ENCODE assay signal across 25 cellular contexts in the genomic region with DNA sequence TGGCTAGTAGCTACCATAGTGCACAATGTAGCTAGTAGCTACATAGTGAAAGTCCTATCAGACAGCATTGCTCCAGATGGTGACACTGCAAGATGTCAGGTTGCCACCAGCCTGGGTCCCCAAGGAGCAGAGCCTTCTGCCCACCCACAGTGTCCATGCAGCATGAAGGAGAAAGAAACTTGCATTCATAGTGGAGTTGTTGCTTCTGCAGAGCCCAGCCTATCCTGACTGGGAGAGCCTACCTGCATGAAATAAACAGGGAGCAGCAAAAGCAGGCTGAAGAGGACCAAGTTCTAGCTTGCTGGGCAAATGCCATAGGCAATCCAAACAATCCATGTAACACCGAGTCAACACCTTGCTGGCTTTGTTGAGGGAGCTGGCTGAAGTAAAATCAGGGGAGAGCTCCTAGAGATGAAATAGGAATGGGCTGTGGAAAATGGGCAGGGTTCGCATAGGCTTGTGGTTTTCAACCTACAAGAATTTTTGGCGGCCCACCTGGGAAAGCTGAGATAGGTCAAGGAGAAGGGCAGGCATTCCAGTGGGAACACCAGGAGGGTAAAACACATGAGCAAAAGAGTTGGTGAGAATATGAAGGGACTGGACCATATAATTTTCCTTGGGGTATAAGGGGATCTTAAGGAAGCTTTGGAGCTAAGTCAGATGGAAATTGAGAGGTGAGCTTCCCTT.
DNase-seq lines count a peak whose midpoint lies in the region; FAIRE-seq and TF ChIP-seq lines count a peak whose summit lies in the region.
"Had no signal": no experiment of that assay in that cellular context is flagged by ENCODE, and none has a peak within 500 bp of the region (broad histone marks: within the 10 kb centered on the region; RNA-seq: fewer than 3 reads in every experiment).

No MANE protein-coding gene starts in this region.

- H3K27ac ChIP-seq in breast epithelium (peak overlapping the region; percentile 72 to 78), PC-9 (peak overlapping the region; percentile 86; the same call in 1 of the 2 replicates), esophagus muscularis mucosa (replicated peaks in 1 of 4) (no peak overlapping the region)
- H3K27ac ChIP-seq: SJSA1 had no signal

- in situ Hi-C loops in HAP-1 (cut with MboI; ENCODE audit: low sequenced_read_pairs) = no loop called here

- TF ChIP-seq POLR2A in breast epithelium (IDR thresholded peaks at IDR 0.05) = no peak
- TF ChIP-seq POLR2A in esophagus muscularis mucosa (IDR thresholded peaks at IDR 0.05; ENCODE audit: low read depth) = no peak

- H3K9me3 Mint-ChIP-seq in MCF 10A (ENCODE audit: unreplicated experiment) = no peaks in the 10 kb centered on the region

- peaks cover 37% of the 10 kb centered on the region for H3K4me1 Mint-ChIP-seq in MCF 10A (ENCODE audit: insufficient read depth, unreplicated experiment)

- peak overlapping the region; percentile 80 for H3K4me2 ChIP-seq in PC-9

- no peaks in the 10 kb centered on the region for H3K36me3 ChIP-seq in breast epithelium
- H3K36me3 ChIP-seq in PC-9 (ENCODE audit: low read depth) = no peaks in the 10 kb centered on the region
- H3K36me3 ChIP-seq in esophagus muscularis mucosa = no peaks in the 10 kb centered on the region
- H3K36me3 ChIP-seq in HAP-1 (replicated peaks) = no peaks in the 10 kb centered on the region
- H3K36me3 ChIP-seq: BLaER1 treated with 17β-estradiol and CSF1 and Interleukin-3, amounts not matched to agents 10 nM and 100 nM; SJSA1 had no signal

- H3K4me1 ChIP-seq in breast epithelium (peaks cover 0 to 5% of the 10 kb centered on the region in 2 donors), PC-9 (replicated peaks; ENCODE audit: insufficient read depth) (peaks cover 61% of the 10 kb centered on the region), esophagus muscularis mucosa (peaks cover 0 to 17% (median 10%) of the 10 kb centered on the region in 4 donors), HAP-1 (no peaks in the 10 kb centered on the region)
- H3K4me1 ChIP-seq: SJSA1 had no signal

- no peaks in the 10 kb centered on the region for H3K36me3 Mint-ChIP-seq in MCF 10A (ENCODE audit: insufficient read depth, unreplicated experiment)

- POLR2A ChIA-PET in MCF 10A (lab: Yijun Ruan, JAX) (interaction anchor here (0.6 to 0.7 kb wide), 2 partner anchors 23 to 1022 kb away, joined by 3 to 4 read pairs; no protein-coding TSS in a partner anchor), PC-9 (lab: Charles Lee; ENCODE audit: unreplicated experiment) (no interaction called here)

- WGBS in esophagus muscularis mucosa = 82% methylated on average over 3 of the region's 3 CpGs

- TF ChIP-seq CTCF in breast epithelium (IDR thresholded peaks at IDR 0.05) (no peak), MCF 10A (IDR thresholded peaks at IDR 0.05; ENCODE audit: unreplicated experiment) (no peak), PC-9 (conservative IDR thresholded peaks at IDR 0.05) (no peak), esophagus muscularis mucosa (IDR thresholded peaks at IDR 0.05) (no peak)

- H3K4me3 Mint-ChIP-seq in MCF 10A (ENCODE audit: unreplicated experiment) = no peak overlapping the region
- H3K4me3 Mint-ChIP-seq: CD4-positive, alpha-beta T cell; HFFc6 had no signal

- no peak overlapping the region for H3K4me3 ChIP-seq in breast epithelium
- no peak overlapping the region for H3K4me3 ChIP-seq in PC-9
- no peak overlapping the region for H3K4me3 ChIP-seq in esophagus muscularis mucosa
- H3K4me3 ChIP-seq in HAP-1 = no peak overlapping the region
- H3K4me3 ChIP-seq: BLaER1 treated with 17β-estradiol and CSF1 and Interleukin-3, amounts not matched to agents 10 nM and 100 nM; SJSA1 had no signal

- intact Hi-C loops in breast epithelium (cut with DNase I; ENCODE audit: low total_unique reads) = loop anchor here (1.0 kb wide), 1 partner anchor 21 kb away; no protein-coding TSS in a partner anchor
- intact Hi-C loops in MCF 10A (cut with micrococcal nuclease) = no loop called here
- intact Hi-C loops in PC-9 (cut with micrococcal nuclease; ENCODE audit: unreplicated experiment) = no loop called here
- intact Hi-C loops in esophagus muscularis mucosa (cut with DNase I) = no loop called here

- no peaks in the 10 kb centered on the region; the same call in 1 of the 2 replicates for H4K20me1 ChIP-seq in PC-9 (ENCODE audit: insufficient read depth)
- H4K20me1 ChIP-seq: BLaER1 treated with 17β-estradiol and CSF1 and Interleukin-3, amounts not matched to agents 10 nM and 100 nM had no signal

- no peaks in the 10 kb centered on the region for H3K9me2 ChIP-seq in PC-9 (ENCODE audit: insufficient read depth)

- H3K9me3 ChIP-seq in breast epithelium = no peaks in the 10 kb centered on the region
- H3K9me3 ChIP-seq in PC-9 (ENCODE audit: insufficient read depth, low read depth) = peaks cover 8% of the 10 kb centered on the region; the same call in 1 of the 2 replicates
- H3K9me3 ChIP-seq in esophagus muscularis mucosa = peaks cover 0 to 3% (median 1%) of the 10 kb centered on the region in 4 donors
- H3K9me3 ChIP-seq in HAP-1 = no peaks in the 10 kb centered on the region
- H3K9me3 ChIP-seq: SJSA1 had no signal

- H3K79me2 ChIP-seq in PC-9 (ENCODE audit: low read depth) = no peaks in the 10 kb centered on the region

- H3F3A ChIP-seq in PC-9 (ENCODE audit: insufficient read depth, low read depth) = peaks cover 20% of the 10 kb centered on the region

- H2AFZ ChIP-seq in PC-9 = no peak overlapping the region

- H3K27me3 ChIP-seq in breast epithelium (no peaks in the 10 kb centered on the region), PC-9 (ENCODE audit: insufficient read depth, low read depth) (no peaks in the 10 kb centered on the region), esophagus muscularis mucosa (no peaks in the 10 kb centered on the region), HAP-1 (ENCODE audit: low read depth) (no peaks in the 10 kb centered on the region)
- H3K27me3 ChIP-seq: BLaER1 treated with 17β-estradiol and CSF1 and Interleukin-3, amounts not matched to agents 10 nM and 100 nM; SJSA1 had no signal

- no peak overlapping the region for H3K27ac Mint-ChIP-seq in MCF 10A (ENCODE audit: low read depth, unreplicated experiment)
- H3K27ac Mint-ChIP-seq: CD4-positive, alpha-beta T cell; HFFc6 had no signal

- CTCF ChIA-PET in MCF 10A (lab: Yijun Ruan, JAX) (interaction anchor here (0.6 to 1.5 kb wide), 6 partner anchors 9 to 185 kb away, joined by 3 to 5 read pairs (median 3); no protein-coding TSS in a partner anchor), PC-9 (lab: Charles Lee) (no interaction called here)

- DNase-seq in breast epithelium (ENCODE audit: low spot score in 2 of 2) = no peak
- no peak for DNase-seq in MCF 10A (ENCODE audit: unreplicated experiment)
- no peak for DNase-seq in PC-9
- DNase-seq in esophagus muscularis mucosa (ENCODE audit: extremely low spot score) = peak; percentile 57
- DNase-seq in urothelium cell line (ENCODE audit: low spot score) = peak; percentile 3
- DNase-seq in HAP-1 (ENCODE audit: low spot score in 2 of 2) = no peak
- no peak for DNase-seq in NCI-H345 treated with DMSO at 0.1 percent for 48 hours (lab: John Stamatoyannopoulos, UW; ENCODE audit: unreplicated experiment)
- no peak for DNase-seq in NCI-H128 (lab: John Stamatoyannopoulos, UW; ENCODE audit: unreplicated experiment)
- DNase-seq: AML-193; CD4-positive, alpha-beta T cell; HFFc6; NCI-H1092 treated with DMSO at 0.1 percent for 48 hours; NCI-H1436 treated with DMSO at 0.1 percent for 48 hours; NCI-H187 treated with DMSO at 0.1 percent for 48 hours; NCI-H446 treated with DMSO at 0.1 percent for 48 hours; NCI-H526; NCI-H82; NK-92 treated with Interleukin-12 subunit alpha and Interleukin-12 subunit beta, amount 100 ng/mL, for 24 hours; Right ventricle myocardium superior; RPMI8226 had no signal

- H3K27me3 Mint-ChIP-seq in MCF 10A (ENCODE audit: insufficient read depth, unreplicated experiment) = no peaks in the 10 kb centered on the region
- H3K27me3 Mint-ChIP-seq: CD4-positive, alpha-beta T cell had no signal

- TF ChIP-seq EP300 in esophagus muscularis mucosa (IDR thresholded peaks at IDR 0.05) = no peak

- no TSS peak for BruUV-seq in MCF 10A (replicated peaks; lab: Mats Ljungman, UMichigan)
- BruUV-seq in PC-9 (replicated peaks; lab: Mats Ljungman, UMichigan) = no TSS peak

- no peak for FAIRE-seq in urothelium cell line (lab: Jason Lieb, UNC)
- FAIRE-seq: D721Med, GM18507, H54 had no signal

Comparison
In these comparisons a context has a peak if more than half of its experiments do, and no peak if none do; other contexts are left out.
1. DNase-seq: peak in esophagus muscularis mucosa (single experiment) and urothelium cell line (single experiment); none in breast epithelium (0 of 2), MCF 10A (single experiment), PC-9 (0 of 2), HAP-1 (0 of 2), NCI-H345 treated with DMSO at 0.1 percent for 48 hours (single experiment) and NCI-H128 (single experiment).
2. H3K27ac ChIP-seq: peak in breast epithelium (2 of 2) and PC-9 (single experiment); none in esophagus muscularis mucosa (0 of 4).